Comparison of ENCODE assay signal across 7 cellular contexts in the genomic region with DNA sequence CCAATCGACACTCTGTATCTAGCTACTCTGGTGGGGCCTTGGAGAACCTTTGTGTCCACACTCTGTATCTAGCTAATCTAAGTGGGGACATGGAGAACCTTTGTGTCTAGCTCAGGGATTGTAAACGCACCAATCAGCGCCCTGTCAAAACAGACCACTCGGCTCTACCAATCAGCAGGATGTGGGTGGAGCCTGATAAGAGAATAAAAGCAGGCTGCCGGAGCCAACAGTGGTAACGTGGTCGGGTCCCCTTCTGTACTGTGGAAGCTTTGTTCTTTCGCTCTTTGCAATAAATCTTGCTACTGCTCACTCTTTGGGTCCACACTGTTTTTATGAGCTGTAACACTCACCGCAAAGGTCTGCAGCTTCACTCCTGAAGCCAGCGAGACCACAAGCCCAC. TPM values are rescaled to one million over a fixed set of nuclear protein-coding genes. Genes with fewer than 3 reads are reported as not detected.
DNase-seq lines count a peak whose midpoint lies in the region; ATAC-seq and TF ChIP-seq lines count a peak whose summit lies in the region.
"Not testable (repeated sequence)": the region's sequence is repeated elsewhere in the genome, so short reads cannot be mapped to it uniquely, and the experiment has no call there.

No MANE protein-coding gene starts in this region.

- not testable (repeated sequence) for H3K27ac Mint-ChIP-seq in WTC11; activated naive CD8-positive, alpha-beta T cell treated with anti-CD3 and anti-CD28 coated beads for 36 hours; natural killer cell treated with Interleukin-12 subunit alpha and Interleukin-12 subunit beta and Interleukin-15 and Interleukin-18, amount 100 ng/mL, for 72 hours
- H3K27ac Mint-ChIP-seq in activated T-cell treated with anti-CD3 and anti-CD28 coated beads, Interleukin-2, amount 50 U/mL, for 24 hours = peak overlapping the region; percentile 42
- H3K27ac Mint-ChIP-seq in immature natural killer cell = peak overlapping the region in 2 of 6 donors; percentile 49 to 80

- ATAC-seq in DND-41 (ENCODE audit: insufficient read depth, low read depth) = 0 out of 3 replicates have a peak, but pooled peaks have one; percentile 44
- not testable (repeated sequence) for ATAC-seq in WTC11; natural killer cell treated with Interleukin-12 subunit alpha and Interleukin-12 subunit beta and Interleukin-15 and Interleukin-18, amount 100 ng/mL, for 72 hours

- H3K4me1 Mint-ChIP-seq in WTC11; activated T-cell treated with anti-CD3 and anti-CD28 coated beads, Interleukin-2, amount 50 U/mL, for 24 hours (ENCODE audit: low read depth); activated naive CD8-positive, alpha-beta T cell treated with anti-CD3 and anti-CD28 coated beads for 36 hours; immature natural killer cell; natural killer cell treated with Interleukin-12 subunit alpha and Interleukin-12 subunit beta and Interleukin-15 and Interleukin-18, amount 100 ng/mL, for 72 hours (ENCODE audit: low read depth in 2 of 2): not testable (repeated sequence)

- H3K79me2 ChIP-seq in DND-41 (ENCODE audit: insufficient read depth, low read length) = not testable (repeated sequence)

- not testable (repeated sequence) for H3K36me3 Mint-ChIP-seq in WTC11; activated T-cell treated with anti-CD3 and anti-CD28 coated beads, Interleukin-2, amount 50 U/mL, for 24 hours (ENCODE audit: low read depth); activated naive CD8-positive, alpha-beta T cell treated with anti-CD3 and anti-CD28 coated beads for 36 hours; immature natural killer cell; natural killer cell treated with Interleukin-12 subunit alpha and Interleukin-12 subunit beta and Interleukin-15 and Interleukin-18, amount 100 ng/mL, for 72 hours

- H3K27me3 ChIP-seq in DND-41 (ENCODE audit: insufficient read depth, low read length, poor library complexity); testis: not testable (repeated sequence)

- H3K4me2 ChIP-seq in DND-41 (ENCODE audit: insufficient read depth, low read length) = not testable (repeated sequence)

- H3K27me3 Mint-ChIP-seq in WTC11 (ENCODE audit: low read depth) (peaks cover 17% of the 10 kb centered on the region), immature natural killer cell (ENCODE audit: low read depth in 3 of 3) (peaks cover 2 to 11% (median 8%) of the 10 kb centered on the region in 3 donors)
- not testable (repeated sequence) for H3K27me3 Mint-ChIP-seq in activated T-cell treated with anti-CD3 and anti-CD28 coated beads, Interleukin-2, amount 50 U/mL, for 24 hours; activated naive CD8-positive, alpha-beta T cell treated with anti-CD3 and anti-CD28 coated beads for 36 hours
- peaks cover 15 to 16% of the 10 kb centered on the region in 2 donors for H3K27me3 Mint-ChIP-seq in natural killer cell treated with Interleukin-12 subunit alpha and Interleukin-12 subunit beta and Interleukin-15 and Interleukin-18, amount 100 ng/mL, for 72 hours

- not testable (repeated sequence) for H3K4me1 ChIP-seq in DND-41 (ENCODE audit: insufficient read depth, low read length); testis

- intact Hi-C loops in testis (cut with DNase I; ENCODE audit: low total_unique reads) = not testable (repeated sequence)

- TF ChIP-seq CTCF in DND-41 (IDR thresholded peaks at IDR 0.05; ENCODE audit: borderline replicate concordance, extremely low read depth, low read length, poor library complexity, severe bottlenecking); WTC11 (IDR thresholded peaks at IDR 0.05); testis (IDR thresholded peaks at IDR 0.05): not testable (repeated sequence)

- H2AFZ ChIP-seq in DND-41 (ENCODE audit: low read depth, low read length) = not testable (repeated sequence)

- not testable (repeated sequence) for H3K9me3 ChIP-seq in DND-41 (ENCODE audit: insufficient read depth, low read length, severe bottlenecking); testis

- H3K27ac ChIP-seq in DND-41 (ENCODE audit: low read length); testis: not testable (repeated sequence)

- H3K4me3 ChIP-seq in DND-41 (ENCODE audit: low read depth in 1 of 2, low read length in 2 of 2) = not testable (repeated sequence)
- peak overlapping the region in 1 of 2 donors; percentile 38 for H3K4me3 ChIP-seq in testis

- not testable (repeated sequence) for H4K20me1 ChIP-seq in DND-41 (ENCODE audit: insufficient read depth, low read length)

- CTCF ChIA-PET in WTC11 (lab: Charles Lee) = interaction anchor here (1.6 kb wide), 2 partner anchors 192 to 363 kb away, joined by 3 to 6 read pairs; no protein-coding TSS in a partner anchor

- not testable (repeated sequence) for TF ChIP-seq POLR2A in testis (IDR thresholded peaks at IDR 0.05)

- H3K9ac ChIP-seq in DND-41 (ENCODE audit: low read depth, low read length) = not testable (repeated sequence)

- WGBS in testis, 2 donors = 51 to 62% methylated on average over 9 to 10 of the region's 10 CpGs

- H3K4me3 Mint-ChIP-seq in WTC11 (peak overlapping the region; percentile 64), immature natural killer cell (peak overlapping the region; percentile 65 to 84 (median 78))
- H3K4me3 Mint-ChIP-seq in activated T-cell treated with anti-CD3 and anti-CD28 coated beads, Interleukin-2, amount 50 U/mL, for 24 hours = peak overlapping the region; percentile 41
- peak overlapping the region; percentile 61 for H3K4me3 Mint-ChIP-seq in activated naive CD8-positive, alpha-beta T cell treated with anti-CD3 and anti-CD28 coated beads for 36 hours
- H3K4me3 Mint-ChIP-seq in natural killer cell treated with Interleukin-12 subunit alpha and Interleukin-12 subunit beta and Interleukin-15 and Interleukin-18, amount 100 ng/mL, for 72 hours = peak overlapping the region; percentile 43

- DNase-seq in DND-41 (peak; percentile 43), testis (peak; percentile 50)
- DNase-seq in WTC11 (ENCODE audit: low spot score); activated T-cell treated with anti-CD3 and anti-CD28 coated beads, Interleukin-2, amount 50 U/mL, for 24 hours; immature natural killer cell; natural killer cell treated with Interleukin-12 subunit alpha and Interleukin-12 subunit beta and Interleukin-15 and Interleukin-18, amount 100 ng/mL, for 72 hours (ENCODE audit: low spot score): not testable (repeated sequence)
- DNase-seq in activated naive CD8-positive, alpha-beta T cell treated with anti-CD3 and anti-CD28 coated beads for 36 hours = peak; percentile 33

- H3K9me3 Mint-ChIP-seq in WTC11 = peaks cover 11% of the 10 kb centered on the region
- not testable (repeated sequence) for H3K9me3 Mint-ChIP-seq in activated T-cell treated with anti-CD3 and anti-CD28 coated beads, Interleukin-2, amount 50 U/mL, for 24 hours; activated naive CD8-positive, alpha-beta T cell treated with anti-CD3 and anti-CD28 coated beads for 36 hours; immature natural killer cell; natural killer cell treated with Interleukin-12 subunit alpha and Interleukin-12 subunit beta and Interleukin-15 and Interleukin-18, amount 100 ng/mL, for 72 hours

- not testable (repeated sequence) for H3K36me3 ChIP-seq in DND-41 (ENCODE audit: insufficient read depth, low read length); testis (ENCODE audit: low read depth, missing control alignments)

- POLR2A ChIA-PET in WTC11 (lab: Charles Lee) = interaction anchor here (0.8 to 1.6 kb wide), 2 partner anchors 11 to 168 kb away, joined by 3 read pairs; a partner anchor contains a TSS

TF ChIP-seq in WTC11, 78 proteins besides CTCF, POLR2A, EP300 and RAD21:
- TF ChIP-seq NFYB (CRISPR knock-in tag; conservative IDR thresholded peaks at IDR 0.05; ENCODE audit: low read depth) = peak; percentile 67
TF ChIP-seq in WTC11: peak in this region for 1; not testable (repeated sequence) for 77.

RNA-seq across cellular contexts. Expression of a gene that starts 11.0 kb away (rescaled TPM):
- total RNA-seq in WTC11 (2021) = 94.9 to 102 TPM (median 100.0 TPM) in 3 replicates
- total RNA-seq in activated naive CD8-positive, alpha-beta T cell treated with anti-CD3 and anti-CD28 coated beads for 36 hours = 100 to 1,000 TPM; 131 to 136 TPM
- polyA plus RNA-seq in immature natural killer cell = 10 to 100 TPM; 34.4 to 44.7 (median 34.7) TPM
- 100 to 1,000 TPM in 1 of 2 donors, 10 to 100 TPM in 1; 70.6 to 140 TPM for total RNA-seq in natural killer cell treated with Interleukin-12 subunit alpha and Interleukin-12 subunit beta and Interleukin-15 and Interleukin-18, amount 100 ng/mL, for 72 hours
- 10 to 100 TPM; 77.3 to 84.6 TPM for total RNA-seq in testis
- 86.3 TPM for polyA plus RNA-seq in testis (ENCODE audit: insufficient read depth, low read depth, low replicate concordance)
